Comparison of ENCODE assay signal across 8 cellular contexts in the genomic region with DNA sequence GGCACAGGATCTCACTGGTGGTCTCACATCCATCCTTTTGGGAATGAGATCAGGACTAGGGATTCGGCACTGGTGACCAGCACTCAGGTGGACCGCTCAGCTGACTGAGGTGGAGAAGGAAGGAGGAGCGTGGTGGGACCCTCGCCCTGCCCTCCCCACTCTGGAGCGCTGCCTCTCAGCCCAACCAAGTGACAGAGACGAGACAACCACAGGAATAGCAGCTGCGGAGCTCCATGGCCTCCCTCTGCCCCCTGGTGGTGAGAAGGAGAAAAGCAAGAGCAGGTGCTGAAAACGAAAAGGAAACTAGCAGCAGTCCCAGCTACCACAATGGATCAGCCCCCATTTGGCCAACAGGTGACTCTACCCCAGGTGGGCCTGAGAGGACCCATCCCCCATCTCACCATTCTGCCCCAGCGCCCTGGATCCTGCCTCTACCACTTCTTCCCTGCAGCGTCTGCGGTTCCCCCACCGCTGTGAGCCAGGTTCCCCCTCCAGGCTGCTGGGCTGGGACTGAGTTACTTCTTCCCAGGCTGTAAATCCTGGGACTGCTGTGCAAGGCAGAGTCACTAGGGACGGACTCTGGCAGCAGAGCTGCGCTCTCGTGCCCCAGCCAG. TPM values are rescaled to one million over a fixed set of nuclear protein-coding genes. Genes with fewer than 3 reads are reported as not detected.
DNase-seq lines count a peak whose midpoint lies in the region; ATAC-seq and TF ChIP-seq lines count a peak whose summit lies in the region.
"Not testable (repeated sequence)": the region's sequence is repeated elsewhere in the genome, so short reads cannot be mapped to it uniquely, and the experiment has no call there.

RUFY4 (plus strand) TSS at position 533 of the 614 bp plus-strand sequence. CDS start 1,353 bp downstream, outside the sequence.

- H3K4me3 Mint-ChIP-seq in activated B cell treated with CpG ODN at 0.5 μM for 24 hours, result peak within 1 kb of the TSS; percentile 68

- H3K36me3 Mint-ChIP-seq in activated B cell treated with CpG ODN at 0.5 μM for 24 hours (ENCODE audit: low read depth), result not testable (repeated sequence)

- intact Hi-C loops in activated B cell treated with CpG ODN at 0.5 μM for 24 hours (cut with micrococcal nuclease), result loop anchor here (1.0 kb wide), 3 partner anchors 183 to 284 kb away; no protein-coding TSS in a partner anchor

- CTCF ChIA-PET in activated B cell treated with CpG ODN at 0.5 μM for 24 hours (lab: Charles Lee), result interaction anchor here (0.7 to 1.1 kb wide), 3 partner anchors 11 to 283 kb away, joined by 3 to 8 read pairs (median 3); no protein-coding TSS in a partner anchor

- POLR2A ChIA-PET in activated B cell treated with CpG ODN at 0.5 μM for 24 hours (lab: Charles Lee), result not testable (repeated sequence)

- not testable (repeated sequence) for TF ChIP-seq CTCF in activated B cell treated with CpG ODN at 0.5 μM for 24 hours (IDR thresholded peaks at IDR 0.05)

- not testable (repeated sequence) for H3K27ac Mint-ChIP-seq in activated B cell treated with CpG ODN at 0.5 μM for 24 hours

- peak; percentile 81 for ATAC-seq in GM19025 (IDR thresholded peaks at IDR 0.05; ENCODE audit: low read depth, unreplicated experiment)
- ATAC-seq in HG03196 (IDR thresholded peaks at IDR 0.05; ENCODE audit: unreplicated experiment), result peak; percentile 78
- ATAC-seq in activated B cell treated with CpG ODN at 0.5 μM for 24 hours (ENCODE audit: low read depth), result peak; percentile 91

- not testable (repeated sequence) for H3K9me3 Mint-ChIP-seq in activated B cell treated with CpG ODN at 0.5 μM for 24 hours

- peaks cover 12% of the 10 kb centered on the region for H3K4me1 Mint-ChIP-seq in activated B cell treated with CpG ODN at 0.5 μM for 24 hours

- peaks cover 14% of the 10 kb centered on the region for H3K27me3 Mint-ChIP-seq in activated B cell treated with CpG ODN at 0.5 μM for 24 hours

- H3K27ac ChIP-seq in caudate nucleus (ENCODE audit: low read depth, low read length), result not testable (repeated sequence)

- DNase-seq in AG08396 (ENCODE audit: low spot score) (peak; percentile 66), NCI-H2227 treated with DMSO at 0.1 percent for 48 hours (lab: John Stamatoyannopoulos, UW) (peak; percentile 88), activated B cell treated with CpG ODN at 0.5 μM for 24 hours (peak; percentile 38), caudate nucleus (lab: John Stamatoyannopoulos, UW) (peak in 50 of 61 donors; percentile 6 to 68 (median 36)), islet precursor cell (peak; percentile 81)
- DNase-seq in stimulated activated CD4-positive, alpha-beta T cell treated with anti-CD3 and anti-CD28 coated beads, Interleukin-12 subunit alpha, Interleukin-12 subunit beta, amount 100 ng/mL, for 4 hours, result peak; percentile 40

RNA-seq across cellular contexts. Expression of gene RUFY4, which starts in this region (rescaled TPM):
- total RNA-seq in activated B cell treated with CpG ODN at 0.5 μM for 24 hours, result 0.53 TPM in 1 of 2 replicates, not detected in the other

Comparison
In these comparisons a context has a peak if more than half of its experiments do, and no peak if none do; other contexts are left out.
1. Peak in DNase-seq and ATAC-seq in activated B cell treated with CpG ODN at 0.5 μM for 24 hours; RNA of the gene not detected or under 1 TPM.
2. DNase-seq: peak in every context shown above with its lines; median percentile 88 in NCI-H2227 treated with DMSO at 0.1 percent for 48 hours; 81 in islet precursor cell; 66 in AG08396; 40 in stimulated activated CD4-positive, alpha-beta T cell treated with anti-CD3 and anti-CD28 coated beads, Interleukin-12 subunit alpha, Interleukin-12 subunit beta, amount 100 ng/mL, for 4 hours; 38 in activated B cell treated with CpG ODN at 0.5 μM for 24 hours; 36 in caudate nucleus.